Comparison of ENCODE assay signal across 10 cellular contexts in the genomic region with DNA sequence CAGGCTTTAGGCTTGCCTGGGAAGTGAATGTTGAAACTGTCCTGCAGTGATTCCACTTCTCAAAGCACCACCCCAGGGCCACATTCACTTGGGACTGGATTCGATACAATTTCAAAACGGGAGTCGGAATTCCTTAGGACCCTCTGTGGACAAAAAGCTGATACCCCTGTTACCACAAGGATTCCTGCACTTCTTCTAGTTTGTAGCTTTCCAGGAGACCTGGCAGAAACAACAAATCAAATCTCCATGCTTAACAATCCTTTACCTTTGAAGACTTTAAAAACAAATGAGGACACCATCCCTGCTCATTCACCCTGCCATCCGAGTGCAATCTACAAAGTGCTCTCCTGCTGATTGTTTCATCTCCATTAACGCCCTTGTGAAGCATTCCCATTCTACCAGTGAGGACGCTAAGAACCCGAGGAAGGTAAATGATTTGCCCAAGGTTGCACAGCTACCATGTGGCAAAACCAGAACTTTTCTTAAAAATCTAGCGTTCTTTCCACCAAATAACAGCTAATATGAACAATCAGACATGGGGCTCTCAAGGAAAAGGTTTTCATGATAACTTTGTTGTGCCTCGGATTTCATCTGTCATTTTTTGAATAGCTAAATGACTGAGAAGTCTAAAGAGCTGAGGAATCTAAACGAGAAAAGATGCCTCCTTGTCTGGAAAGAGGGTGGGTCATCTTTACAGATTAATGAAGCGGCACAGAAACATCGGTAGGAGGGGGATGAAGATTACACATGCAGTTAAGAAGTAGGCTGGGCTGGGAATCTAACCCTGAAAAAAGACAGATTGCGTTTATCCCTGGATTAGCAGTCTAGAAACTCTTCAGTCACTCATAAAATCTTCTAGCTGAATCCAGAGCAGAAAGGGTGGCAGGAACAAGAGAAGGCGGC. TPM values are rescaled to one million over a fixed set of nuclear protein-coding genes. Genes with fewer than 3 reads are reported as not detected.
DNase-seq lines count a peak whose midpoint lies in the region; ATAC-seq, FAIRE-seq and TF ChIP-seq lines count a peak whose summit lies in the region.
"Had no signal": no experiment of that assay in that cellular context is flagged by ENCODE, and none has a peak within 500 bp of the region (broad histone marks: within the 10 kb centered on the region; RNA-seq: fewer than 3 reads in every experiment).

No MANE protein-coding gene starts in this region.

- peak overlapping the region; percentile 51 for H2AFZ ChIP-seq in keratinocyte (ENCODE audit: control insufficient read depth, low read length)
- H2AFZ ChIP-seq in smooth muscle cell (ENCODE audit: low read depth) = peak overlapping the region; percentile 79

- no peaks in the 10 kb centered on the region for H3K9me1 ChIP-seq in keratinocyte (ENCODE audit: control insufficient read depth, extremely low read depth, insufficient read depth, low read length)

- H3K4me1 Mint-ChIP-seq in activated T-helper 1 cell treated with anti-CD3 and anti-CD28 coated beads, Interleukin-12 subunit alpha, Interleukin-12 subunit beta, Interleukin-2, Interleukin-4 antibody, amounts not matched to agents 30 ng/mL and 10 ng/mL and 1 ng/mL, durations not matched to agents 14 hours and 24 hours and 36 hours (ENCODE audit: low read depth) = peaks cover 56% of the 10 kb centered on the region
- H3K4me1 Mint-ChIP-seq in chondrocyte (ENCODE audit: low read depth) = peaks cover 3% of the 10 kb centered on the region

- ATAC-seq in gastroesophageal sphincter = no peak

- peaks cover 13% of the 10 kb centered on the region for H3K36me3 Mint-ChIP-seq in activated T-helper 1 cell treated with anti-CD3 and anti-CD28 coated beads, Interleukin-12 subunit alpha, Interleukin-12 subunit beta, Interleukin-2, Interleukin-4 antibody, amounts not matched to agents 30 ng/mL and 10 ng/mL and 1 ng/mL, durations not matched to agents 14 hours and 24 hours and 36 hours (ENCODE audit: low read depth)
- H3K36me3 Mint-ChIP-seq in chondrocyte (ENCODE audit: low read depth) = no peaks in the 10 kb centered on the region

- peak overlapping the region; percentile 49 for H3K4me3 ChIP-seq in HUES6 (ENCODE audit: low read depth, low read length)
- H3K4me3 ChIP-seq in keratinocyte (ENCODE audit: control insufficient read depth in 2 of 3, extremely low read depth in 1 of 3, insufficient read depth in 2 of 3, low read depth in 1 of 3, low read length in 3 of 3) = peak overlapping the region; percentile 53 to 97 (median 96)
- peak overlapping the region; percentile 55 for H3K4me3 ChIP-seq in smooth muscle cell
- H3K4me3 ChIP-seq in gastroesophageal sphincter = peak overlapping the region in 1 of 2 donors; percentile 39

- intact Hi-C loops in activated T-helper 1 cell treated with anti-CD3 and anti-CD28 coated beads, Interleukin-12 subunit alpha, Interleukin-12 subunit beta, Interleukin-2, Interleukin-4 antibody, amounts not matched to agents 30 ng/mL and 10 ng/mL and 1 ng/mL, durations not matched to agents 14 hours and 24 hours and 36 hours (cut with micrococcal nuclease) = no loop called here

- H3K4me2 ChIP-seq in keratinocyte (ENCODE audit: control insufficient read depth, extremely low read depth, insufficient read depth, low read depth, low read length) (peak overlapping the region; percentile 97), smooth muscle cell (peak overlapping the region; percentile 81)

- WGBS in smooth muscle cell (ENCODE audit: low lambda C conversion rate) = 34% methylated on average over 14 of the region's 14 CpGs
- WGBS in gastroesophageal sphincter (ENCODE audit: low coverage in 1 of 2), 2 donors = 51 to 57% methylated on average over 9 to 13 of the region's 14 CpGs

- dilution Hi-C loops in keratinocyte (cut with MboI; ENCODE audit: extremely low pct_ligation_motif_present, low sequenced_read_pairs) = no loop called here

- peak overlapping the region; percentile 80 for H3K4me3 Mint-ChIP-seq in activated T-helper 1 cell treated with anti-CD3 and anti-CD28 coated beads, Interleukin-12 subunit alpha, Interleukin-12 subunit beta, Interleukin-2, Interleukin-4 antibody, amounts not matched to agents 30 ng/mL and 10 ng/mL and 1 ng/mL, durations not matched to agents 14 hours and 24 hours and 36 hours
- H3K4me3 Mint-ChIP-seq in chondrocyte (ENCODE audit: unreplicated experiment) = no peak overlapping the region
- H3K4me3 Mint-ChIP-seq: neural crest cell had no signal

- no peaks in the 10 kb centered on the region for H3F3A ChIP-seq in smooth muscle cell (ENCODE audit: low read depth)

- peaks cover 33% of the 10 kb centered on the region for H3K4me1 ChIP-seq in HUES6 (ENCODE audit: control insufficient read depth, insufficient read depth, low read length)
- H3K4me1 ChIP-seq in keratinocyte (ENCODE audit: control insufficient read depth, extremely low read depth, insufficient read depth, low read length) = peaks cover 65% of the 10 kb centered on the region
- H3K4me1 ChIP-seq in smooth muscle cell (ENCODE audit: low read depth) = peaks cover 16% of the 10 kb centered on the region
- peaks cover 0 to 12% (median 0%) of the 10 kb centered on the region in 3 donors for H3K4me1 ChIP-seq in gastroesophageal sphincter

- H3K27me3 ChIP-seq in HUES6 (ENCODE audit: control insufficient read depth, insufficient read depth, low read length) (peaks cover 68% of the 10 kb centered on the region), keratinocyte (ENCODE audit: control insufficient read depth, extremely low read depth, insufficient read depth, low read length) (no peaks in the 10 kb centered on the region), smooth muscle cell (ENCODE audit: low read depth) (peaks cover 85% of the 10 kb centered on the region), gastroesophageal sphincter (peaks cover 65% of the 10 kb centered on the region)

- TF ChIP-seq POLR2A in gastroesophageal sphincter (IDR thresholded peaks at IDR 0.05) = no peak

- H3K9me3 ChIP-seq in HUES6 (ENCODE audit: control insufficient read depth, insufficient read depth, low read depth, low read length) (no peaks in the 10 kb centered on the region), keratinocyte (ENCODE audit: control insufficient read depth, low read depth, low read length) (no peaks in the 10 kb centered on the region), smooth muscle cell (replicated peaks; ENCODE audit: low read depth) (no peaks in the 10 kb centered on the region), gastroesophageal sphincter (no peaks in the 10 kb centered on the region)

- H3K9me3 Mint-ChIP-seq in activated T-helper 1 cell treated with anti-CD3 and anti-CD28 coated beads, Interleukin-12 subunit alpha, Interleukin-12 subunit beta, Interleukin-2, Interleukin-4 antibody, amounts not matched to agents 30 ng/mL and 10 ng/mL and 1 ng/mL, durations not matched to agents 14 hours and 24 hours and 36 hours = no peaks in the 10 kb centered on the region
- no peaks in the 10 kb centered on the region for H3K9me3 Mint-ChIP-seq in chondrocyte (ENCODE audit: low read depth)
- H3K9me3 Mint-ChIP-seq: neural crest cell had no signal

- TF ChIP-seq CTCF in keratinocyte (optimal IDR thresholded peaks at IDR 0.05 in 1 of 3, IDR thresholded peaks at IDR 0.05 in 1 of 3, conservative IDR thresholded peaks at IDR 0.05 in 1 of 3; ENCODE audit: extremely low read depth in 1 of 3, insufficient read depth in 2 of 3, low read length in 3 of 3) (no peak), smooth muscle cell (IDR thresholded peaks at IDR 0.05; ENCODE audit: borderline replicate concordance, insufficient read depth, poor library complexity, severe bottlenecking) (no peak), chondrocyte (IDR thresholded peaks at IDR 0.05) (no peak), gastroesophageal sphincter (IDR thresholded peaks at IDR 0.05) (no peak)

- TF ChIP-seq EP300 in gastroesophageal sphincter (IDR thresholded peaks at IDR 0.05) = no peak

- H3K27ac Mint-ChIP-seq in activated T-helper 1 cell treated with anti-CD3 and anti-CD28 coated beads, Interleukin-12 subunit alpha, Interleukin-12 subunit beta, Interleukin-2, Interleukin-4 antibody, amounts not matched to agents 30 ng/mL and 10 ng/mL and 1 ng/mL, durations not matched to agents 14 hours and 24 hours and 36 hours = no peak overlapping the region
- no peak overlapping the region for H3K27ac Mint-ChIP-seq in chondrocyte (ENCODE audit: unreplicated experiment)

- peak; percentile 43 for FAIRE-seq in keratinocyte (lab: Jason Lieb, UNC)
- FAIRE-seq: HTR-8/SVneo had no signal

- H3K27ac ChIP-seq in HUES6 (ENCODE audit: low read depth, low read length) = no peak overlapping the region
- peak overlapping the region; percentile 96 for H3K27ac ChIP-seq in keratinocyte (ENCODE audit: control insufficient read depth, insufficient read depth, low read length)
- H3K27ac ChIP-seq in smooth muscle cell (ENCODE audit: low read depth) = peak overlapping the region; percentile 65
- H3K27ac ChIP-seq in gastroesophageal sphincter = peak overlapping the region in 2 of 4 donors; percentile 28 to 41

- H4K20me1 ChIP-seq in keratinocyte (ENCODE audit: control insufficient read depth, extremely low read depth, insufficient read depth, low read length) (no peaks in the 10 kb centered on the region), smooth muscle cell (ENCODE audit: low read depth) (no peaks in the 10 kb centered on the region)

- H3K79me2 ChIP-seq in keratinocyte (ENCODE audit: control insufficient read depth, insufficient read depth, low read length) = peaks cover 33% of the 10 kb centered on the region
- no peaks in the 10 kb centered on the region for H3K79me2 ChIP-seq in smooth muscle cell (ENCODE audit: low read depth)

- peaks cover 6% of the 10 kb centered on the region for H3K27me3 Mint-ChIP-seq in activated T-helper 1 cell treated with anti-CD3 and anti-CD28 coated beads, Interleukin-12 subunit alpha, Interleukin-12 subunit beta, Interleukin-2, Interleukin-4 antibody, amounts not matched to agents 30 ng/mL and 10 ng/mL and 1 ng/mL, durations not matched to agents 14 hours and 24 hours and 36 hours (ENCODE audit: insufficient read depth)
- H3K27me3 Mint-ChIP-seq in chondrocyte (ENCODE audit: low read depth) = peaks cover 79% of the 10 kb centered on the region

- DNase-seq in activated T-helper 1 cell treated with anti-CD3 and anti-CD28 coated beads, Interleukin-12 subunit alpha, Interleukin-12 subunit beta, Interleukin-2, Interleukin-4 antibody, amounts not matched to agents 30 ng/mL and 10 ng/mL and 1 ng/mL, durations not matched to agents 14 hours and 24 hours and 36 hours (ENCODE audit: low spot score) = no peak
- DNase-seq in keratinocyte (ENCODE audit: low read depth, low spot score) (no peak), smooth muscle cell (lab: John Stamatoyannopoulos, UW; ENCODE audit: unreplicated experiment) (no peak), chondrocyte (ENCODE audit: low spot score) (no peak), DMS153 treated with DMSO at 0.1 percent for 48 hours (lab: John Stamatoyannopoulos, UW; ENCODE audit: unreplicated experiment) (no peak)
- DNase-seq: HCEC 1CT had no signal

- H3K36me3 ChIP-seq in HUES6 (ENCODE audit: control insufficient read depth, insufficient read depth, low read length) = no peaks in the 10 kb centered on the region
- peaks cover 18 to 31% of the 10 kb centered on the region in 2 experiments for H3K36me3 ChIP-seq in keratinocyte (ENCODE audit: control insufficient read depth in 2 of 2, extremely low read depth in 1 of 2, insufficient read depth in 2 of 2, low read length in 2 of 2)
- H3K36me3 ChIP-seq in smooth muscle cell (ENCODE audit: low read depth) = no peaks in the 10 kb centered on the region
- no peaks in the 10 kb centered on the region for H3K36me3 ChIP-seq in gastroesophageal sphincter

- peak overlapping the region; percentile 10 for H3K9ac ChIP-seq in HUES6 (ENCODE audit: low read length)
- H3K9ac ChIP-seq in keratinocyte (ENCODE audit: control insufficient read depth, extremely low read depth, insufficient read depth, low read length) = peak overlapping the region; percentile 93
- no peak overlapping the region for H3K9ac ChIP-seq in smooth muscle cell (ENCODE audit: low read depth)

RNA-seq across cellular contexts. Expression of gene MPZL2, which starts 0.7 kb away (rescaled TPM):
- 13.2 and 15.9 TPM in 2 replicates for total RNA-seq in activated T-helper 1 cell treated with anti-CD3 and anti-CD28 coated beads, Interleukin-12 subunit alpha, Interleukin-12 subunit beta, Interleukin-2, Interleukin-4 antibody, amounts not matched to agents 30 ng/mL and 10 ng/mL and 1 ng/mL, durations not matched to agents 14 hours and 24 hours and 36 hours
- 98.4 to 237 TPM (median 225 TPM) in 3 replicates for polyA plus RNA-seq in keratinocyte
- 134 TPM for polyA plus RNA-seq in keratinocyte (2011; ENCODE audit: low read depth)
- 87.1 and 146 TPM in 2 replicates for polyA plus RNA-seq in keratinocyte (2011; cell fraction: cytosol; rRNA removed)
- polyA plus RNA-seq in keratinocyte (2011; cell fraction: nucleus; rRNA removed) = 339 and 411 TPM in 2 replicates
- polyA plus RNA-seq in keratinocyte (2012; ENCODE audit: low replicate concordance) = 71.5 and 238 TPM in 2 replicates
- polyA minus RNA-seq in keratinocyte = 55.0 to 191 TPM (median 149 TPM) in 3 replicates
- polyA minus RNA-seq in keratinocyte (2011; cell fraction: cytosol; rRNA and poly(A)+ RNA removed) = 65.0 TPM
- polyA minus RNA-seq in keratinocyte (2011; cell fraction: nucleus; rRNA and poly(A)+ RNA removed) = 162 and 267 TPM in 2 replicates
- 40.0 and 53.9 TPM in 2 replicates for total RNA-seq in smooth muscle cell
- polyA plus RNA-seq in smooth muscle cell = 5.5 and 21.6 TPM in 2 replicates
- not detected in 3 replicates for total RNA-seq in chondrocyte
- 10 to 100 TPM in 3 of 4 donors, 1 to 10 TPM in 1; 8.7 to 57.0 (median 12.1) TPM for total RNA-seq in gastroesophageal sphincter
- total RNA-seq: neural crest cell had no signal

RNA-seq across cellular contexts. Expression of gene MPZL3, which starts 12.7 kb away (rescaled TPM):
- total RNA-seq in activated T-helper 1 cell treated with anti-CD3 and anti-CD28 coated beads, Interleukin-12 subunit alpha, Interleukin-12 subunit beta, Interleukin-2, Interleukin-4 antibody, amounts not matched to agents 30 ng/mL and 10 ng/mL and 1 ng/mL, durations not matched to agents 14 hours and 24 hours and 36 hours = 63.5 and 69.3 TPM in 2 replicates
- polyA plus RNA-seq in keratinocyte (6.3 to 7.9 TPM (median 6.5 TPM) in 3 replicates), smooth muscle cell (1.7 and 5.4 TPM in 2 replicates)
- 24.1 TPM for polyA plus RNA-seq in keratinocyte (2011; ENCODE audit: low read depth)
- 3.1 and 6.0 TPM in 2 replicates for polyA plus RNA-seq in keratinocyte (2011; cell fraction: cytosol; rRNA removed)
- polyA plus RNA-seq in keratinocyte (2011; cell fraction: nucleus; rRNA removed) = 9.7 and 13.9 TPM in 2 replicates
- 6.6 and 40.8 TPM in 2 replicates for polyA plus RNA-seq in keratinocyte (2012; ENCODE audit: low replicate concordance)
- 7.3 to 24.1 TPM (median 20.5 TPM) in 3 replicates for polyA minus RNA-seq in keratinocyte
- polyA minus RNA-seq in keratinocyte (2011; cell fraction: cytosol; rRNA and poly(A)+ RNA removed) = 5.9 TPM
- 16.0 and 23.6 TPM in 2 replicates for polyA minus RNA-seq in keratinocyte (2011; cell fraction: nucleus; rRNA and poly(A)+ RNA removed)
- total RNA-seq in smooth muscle cell (7.7 and 9.0 TPM in 2 replicates), chondrocyte (1.1 to 1.7 TPM (median 1.6 TPM) in 3 replicates), gastroesophageal sphincter (1 to 10 TPM in 1 of 4 donors, under 1 TPM in 3; 0.54 to 3.8 (median 0.65) TPM)

RNA-seq across cellular contexts. Expression of gene CD3E, which starts 39.7 kb away (rescaled TPM):
- 630 and 646 TPM in 2 replicates for total RNA-seq in activated T-helper 1 cell treated with anti-CD3 and anti-CD28 coated beads, Interleukin-12 subunit alpha, Interleukin-12 subunit beta, Interleukin-2, Interleukin-4 antibody, amounts not matched to agents 30 ng/mL and 10 ng/mL and 1 ng/mL, durations not matched to agents 14 hours and 24 hours and 36 hours
- polyA plus RNA-seq in keratinocyte = 0.06 TPM in 1 of 3 replicates, not detected in the others
- not detected for polyA plus RNA-seq in keratinocyte (2011; ENCODE audit: low read depth)
- 0.05 TPM in 1 of 2 replicates, not detected in the other for polyA plus RNA-seq in keratinocyte (2011; cell fraction: cytosol; rRNA removed)
- not detected in 2 replicates for polyA plus RNA-seq in keratinocyte (2011; cell fraction: nucleus; rRNA removed)
- not detected in 2 replicates for polyA plus RNA-seq in keratinocyte (2012; ENCODE audit: low replicate concordance)
- polyA minus RNA-seq in keratinocyte = not detected in 3 replicates
- not detected for polyA minus RNA-seq in keratinocyte (2011; cell fraction: cytosol; rRNA and poly(A)+ RNA removed)
- polyA minus RNA-seq in keratinocyte (2011; cell fraction: nucleus; rRNA and poly(A)+ RNA removed) = not detected in 2 replicates
- not detected in 2 replicates for total RNA-seq in smooth muscle cell
- not detected in 2 replicates for polyA plus RNA-seq in smooth muscle cell
- not detected in 3 replicates for total RNA-seq in chondrocyte
- total RNA-seq in gastroesophageal sphincter = 1 to 10 TPM in 1 of 4 donors, under 1 TPM in 2, not detected in 1; 0.77 to 2.8 (median 0.78) TPM
- total RNA-seq: neural crest cell had no signal

RNA-seq across cellular contexts. Expression of gene JAML, which starts 40.0 kb away (rescaled TPM):
- total RNA-seq in activated T-helper 1 cell treated with anti-CD3 and anti-CD28 coated beads, Interleukin-12 subunit alpha, Interleukin-12 subunit beta, Interleukin-2, Interleukin-4 antibody, amounts not matched to agents 30 ng/mL and 10 ng/mL and 1 ng/mL, durations not matched to agents 14 hours and 24 hours and 36 hours = 264 and 271 TPM in 2 replicates
- polyA plus RNA-seq in keratinocyte (0.01 TPM in 1 of 3 replicates, not detected in the others), smooth muscle cell (not detected in 2 replicates)
- 0.35 TPM for polyA plus RNA-seq in keratinocyte (2011; ENCODE audit: low read depth)
- polyA plus RNA-seq in keratinocyte (2011; cell fraction: cytosol; rRNA removed) = not detected in 2 replicates
- 0.13 TPM in 1 of 2 replicates, not detected in the other for polyA plus RNA-seq in keratinocyte (2011; cell fraction: nucleus; rRNA removed)
- 0.16 TPM in 1 of 2 replicates, not detected in the other for polyA plus RNA-seq in keratinocyte (2012; ENCODE audit: low replicate concordance)
- not detected in 3 replicates for polyA minus RNA-seq in keratinocyte
- not detected for polyA minus RNA-seq in keratinocyte (2011; cell fraction: cytosol; rRNA and poly(A)+ RNA removed)
- polyA minus RNA-seq in keratinocyte (2011; cell fraction: nucleus; rRNA and poly(A)+ RNA removed) = not detected in 2 replicates
- total RNA-seq in smooth muscle cell (not detected in 2 replicates), chondrocyte (not detected in 3 replicates), gastroesophageal sphincter (1 to 10 TPM in 3 of 4 donors, under 1 TPM in 1; 0.58 to 5.7 (median 2.4) TPM)
- total RNA-seq: neural crest cell had no signal

Comparison
In these comparisons a context has a peak if more than half of its experiments do, and no peak if none do; other contexts are left out.
1. RNA of gene CD3E, which starts 39.7 kb away (total RNA-seq): 630 to 646 TPM in activated T-helper 1 cell treated with anti-CD3 and anti-CD28 coated beads, Interleukin-12 subunit alpha, Interleukin-12 subunit beta, Interleukin-2, Interleukin-4 antibody, amounts not matched to agents 30 ng/mL and 10 ng/mL and 1 ng/mL, durations not matched to agents 14 hours and 24 hours and 36 hours; 0.77 to 2.8 TPM in gastroesophageal sphincter, not detected in chondrocyte and not detected in smooth muscle cell; every median in the first group is over 100 times any median in the second.